ENCODE assay signal across 27 cellular contexts in the genomic region with DNA sequence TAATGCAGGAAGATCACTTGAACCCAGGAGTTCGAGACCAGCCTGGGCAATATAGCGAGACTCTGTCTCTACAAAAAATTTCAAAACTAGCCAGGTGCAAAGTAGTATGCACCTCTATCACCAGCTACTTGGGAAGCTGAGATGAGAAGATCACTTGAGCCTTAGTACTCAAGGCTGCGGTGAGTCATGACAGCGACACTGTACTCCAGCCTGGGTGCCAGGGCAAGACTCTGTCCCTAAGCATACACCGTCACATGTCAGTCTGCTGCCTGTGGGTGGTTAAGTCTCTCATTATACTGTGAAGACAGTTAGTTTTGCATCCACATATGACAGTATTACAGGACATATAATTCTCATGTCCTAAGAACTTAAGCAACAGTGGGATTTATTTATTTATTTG.
"Had no signal": no experiment of that assay in that cellular context is flagged by ENCODE, and none has a peak within 500 bp of the region (broad histone marks: within the 10 kb centered on the region; RNA-seq: fewer than 3 reads in every experiment).

No MANE protein-coding gene starts in this region.

- H3K27me3 Mint-ChIP-seq: activated B cell treated with CpG ODN at 0.5 μM for 24 hours; activated CD4-positive, alpha-beta T cell treated with anti-CD3 and anti-CD28 coated beads for 36 hours; activated naive CD4-positive, alpha-beta T cell treated with anti-CD3 and anti-CD28 coated beads, Interleukin-2, amount 50 U/mL, for 24 hours; naive thymus-derived CD8-positive, alpha-beta T cell; T-helper 17 cell had no signal

- H3K4me1 ChIP-seq: neural progenitor cell, sigmoid colon had no signal

- H3K9me3 Mint-ChIP-seq: activated B cell treated with CpG ODN at 0.5 μM for 24 hours; activated naive CD4-positive, alpha-beta T cell treated with anti-CD3 and anti-CD28 coated beads, Interleukin-2, amount 50 U/mL, for 24 hours; immature natural killer cell; mesothelial cell of epicardium; naive thymus-derived CD8-positive, alpha-beta T cell; neural progenitor cell had no signal

- H3K4me1 Mint-ChIP-seq: activated B cell treated with CpG ODN at 0.5 μM for 24 hours; activated CD4-positive, alpha-beta T cell treated with anti-CD3 and anti-CD28 coated beads for 36 hours; mesothelial cell of epicardium; neural progenitor cell had no signal

- ATAC-seq: activated CD4-positive, alpha-beta T cell treated with anti-CD3 and anti-CD28 coated beads for 36 hours; left lobe of liver; naive thymus-derived CD8-positive, alpha-beta T cell; T-helper 17 cell had no signal

- H3K27ac ChIP-seq: neural progenitor cell, sigmoid colon, thoracic aorta had no signal

- DNase-seq: activated B cell treated with CpG ODN at 0.5 μM for 24 hours; activated CD4-positive, alpha-beta T cell treated with anti-CD3 and anti-CD28 coated beads for 36 hours; activated CD4-positive, alpha-beta T cell treated with anti-CD3 and anti-CD28 coated beads, Interleukin-2, amount 50 U/mL, for 4 hours; activated CD8-positive, alpha-beta memory T cell treated with anti-CD3 and anti-CD28 coated beads for 24 hours; activated CD8-positive, alpha-beta memory T cell treated with anti-CD3 and anti-CD28 coated beads, Interleukin-2, amount 50 U/mL, for 4 hours; activated effector memory CD4-positive, alpha-beta T cell treated with Interleukin-2 at 50 U/mL for 16 hours; activated T-cell treated with anti-CD3 and anti-CD28 coated beads, Interleukin-2, amount 50 U/mL, for 48 hours; amniotic stem cell; cerebellar nuclear complex; cortex of kidney; erythroblast; foreskin fibroblast; immature natural killer cell; naive thymus-derived CD8-positive, alpha-beta T cell; retina; sigmoid colon; stimulated activated CD4-positive, alpha-beta T cell treated with anti-CD3 and anti-CD28 coated beads, Interleukin-15, amount 100 ng/mL, for 24 hours; stimulated activated CD4-positive, alpha-beta T cell treated with anti-CD3 and anti-CD28 coated beads, Interleukin-2, amount 100 ng/mL, for 48 hours; stimulated activated CD8-positive, alpha-beta memory T cell treated with anti-CD3 and anti-CD28 coated beads, Interleukin-4, amount 100 ng/mL, for 48 hours; stimulated activated naive CD4-positive, alpha-beta T cell; T-helper 17 cell had no signal

- H3K9ac ChIP-seq: neural progenitor cell had no signal

- H3K36me3 ChIP-seq: neural progenitor cell had no signal

- H3K27ac Mint-ChIP-seq: activated B cell treated with CpG ODN at 0.5 μM for 24 hours; activated CD4-positive, alpha-beta T cell treated with anti-CD3 and anti-CD28 coated beads for 36 hours; activated naive CD4-positive, alpha-beta T cell treated with anti-CD3 and anti-CD28 coated beads, Interleukin-2, amount 50 U/mL, for 24 hours; mesothelial cell of epicardium; neural progenitor cell; T-helper 17 cell had no signal

- H3K4me3 Mint-ChIP-seq: activated B cell treated with CpG ODN at 0.5 μM for 24 hours; activated CD4-positive, alpha-beta T cell treated with anti-CD3 and anti-CD28 coated beads for 36 hours; activated naive CD4-positive, alpha-beta T cell treated with anti-CD3 and anti-CD28 coated beads, Interleukin-2, amount 50 U/mL, for 24 hours; immature natural killer cell; mesothelial cell of epicardium; naive thymus-derived CD8-positive, alpha-beta T cell; neural progenitor cell; T-helper 17 cell had no signal

- H3K4me3 ChIP-seq: neural progenitor cell, sigmoid colon, smooth muscle cell, thoracic aorta had no signal

- H3K9me3 ChIP-seq: sigmoid colon, thoracic aorta had no signal

- H3K27me3 ChIP-seq: neural progenitor cell, sigmoid colon had no signal
